In genomic region chr4:145203400-145203799, GRCh38 we compare ENCODE assay signal across 22 cellular contexts.
"Had no signal": no experiment of that assay in that cellular context is flagged by ENCODE, and none has a peak within 500 bp of the region (broad histone marks: within the 10 kb centered on the region; RNA-seq: fewer than 3 reads in every experiment).

No MANE protein-coding gene starts in this region.

- ATAC-seq: body of pancreas; effector memory CD8-positive, alpha-beta T cell; gastroesophageal sphincter; left ventricle myocardium superior; mucosa of descending colon; natural killer cell treated with Interleukin-12 subunit alpha and Interleukin-12 subunit beta and Interleukin-15 and Interleukin-18, amount 100 ng/mL, for 72 hours; right lobe of liver; stimulated activated naive CD8-positive, alpha-beta T cell treated with anti-CD3 and anti-CD28 coated beads, Interleukin-15, Interleukin-2, amounts not matched to agents 100 U/mL and 50 U/mL, for 24 hours; upper lobe of right lung had no signal

- H3K9me3 ChIP-seq: body of pancreas, gastroesophageal sphincter, mucosa of descending colon, right lobe of liver, upper lobe of right lung had no signal

- H3K4me1 ChIP-seq: body of pancreas, gastroesophageal sphincter, right lobe of liver, upper lobe of right lung had no signal

- H3K36me3 ChIP-seq: gastroesophageal sphincter, right lobe of liver, upper lobe of right lung had no signal

- DNase-seq: activated CD4-positive, alpha-beta T cell treated with anti-CD3 and anti-CD28 coated beads for 4 hours; activated CD4-positive, alpha-beta T cell treated with anti-CD3 and anti-CD28 coated beads, Interleukin-2, amount 50 U/mL, for 48 hours; activated CD8-positive, alpha-beta memory T cell treated with anti-CD3 and anti-CD28 coated beads for 24 hours; activated effector memory CD4-positive, alpha-beta T cell treated with Interleukin-2 at 50 U/mL for 16 hours; activated naive CD4-positive, alpha-beta T cell treated with Interleukin-2 at 50 U/mL for 16 hours; aorta; body of pancreas; cerebellar nuclear complex; effector memory CD8-positive, alpha-beta T cell; left ventricle myocardium superior; mucosa of descending colon; right lobe of liver; stimulated activated CD4-positive, alpha-beta T cell treated with anti-CD3 and anti-CD28 coated beads, Interleukin-4, amount 100 ng/mL, for 1 hour; stimulated activated naive CD8-positive, alpha-beta T cell treated with anti-CD3 and anti-CD28 coated beads, Interleukin-15, Interleukin-2, amounts not matched to agents 100 U/mL and 50 U/mL, for 24 hours; T-helper 9 cell; upper lobe of right lung had no signal

- H3K27me3 ChIP-seq: body of pancreas, gastroesophageal sphincter, right lobe of liver, upper lobe of right lung had no signal

- H3K27ac ChIP-seq: body of pancreas, coronary artery, gastroesophageal sphincter, right lobe of liver, upper lobe of right lung, VCaP had no signal

- FAIRE-seq: endothelial cell of umbilical vein, TTC549 had no signal

- H3K4me3 ChIP-seq: body of pancreas, coronary artery, gastroesophageal sphincter, mucosa of descending colon, right lobe of liver, upper lobe of right lung had no signal
